Comparison of ENCODE assay signal across 21 cellular contexts in genomic region chr12:106888348-106888970, GRCh38.
A peak's percentile ranks its signal among the peaks of the same experiment; 100 is the strongest.
DNase-seq lines count a peak whose midpoint lies in the region; ATAC-seq, FAIRE-seq and TF ChIP-seq lines count a peak whose summit lies in the region.
"Had no signal": no experiment of that assay in that cellular context is flagged by ENCODE, and none has a peak within 500 bp of the region (broad histone marks: within the 10 kb centered on the region; RNA-seq: fewer than 3 reads in every experiment).

No MANE protein-coding gene starts in this region.

- TF ChIP-seq EP300 in HepG2 (IDR thresholded peaks at IDR 0.05; ENCODE audit: low read depth in 2 of 2, low read length in 2 of 2) (no peak), HepG2 (CRISPR knock-in tag; IDR thresholded peaks at IDR 0.05; ENCODE audit: borderline replicate concordance) (no peak)

- TF ChIP-seq RAD21 in HepG2 (CRISPR knock-in tag; IDR thresholded peaks at IDR 0.05): no peak

- POLR2A ChIA-PET in HepG2 (lab: Yijun Ruan, JAX): no interaction called here

- no peak for FAIRE-seq in HepG2 (lab: Jason Lieb, UNC)
- FAIRE-seq: A549, GM12892, GM18507 had no signal

- no peak overlapping the region for H3K4me3 Mint-ChIP-seq in activated naive CD8-positive, alpha-beta T cell
- no peak overlapping the region for H3K4me3 Mint-ChIP-seq in activated naive CD8-positive, alpha-beta T cell treated with anti-CD3 and anti-CD28 coated beads for 36 hours
- H3K4me3 Mint-ChIP-seq in stimulated activated effector memory CD8-positive, alpha-beta T cell treated with anti-CD3 and anti-CD28 coated beads, Interleukin-12 subunit alpha, Interleukin-12 subunit beta, amount 100 ng/mL, for 72 hours: no peak overlapping the region
- H3K4me3 Mint-ChIP-seq: CD4-positive, alpha-beta T cell had no signal

- no peak overlapping the region for H2AFZ ChIP-seq in HepG2 (ENCODE audit: low read length)
- H2AFZ ChIP-seq: GM23248 had no signal

- peak overlapping the region; percentile 11 for H3K27ac Mint-ChIP-seq in activated naive CD8-positive, alpha-beta T cell
- H3K27ac Mint-ChIP-seq in activated naive CD8-positive, alpha-beta T cell treated with anti-CD3 and anti-CD28 coated beads for 36 hours: no peak overlapping the region
- peak overlapping the region; percentile 35 for H3K27ac Mint-ChIP-seq in stimulated activated effector memory CD8-positive, alpha-beta T cell treated with anti-CD3 and anti-CD28 coated beads, Interleukin-12 subunit alpha, Interleukin-12 subunit beta, amount 100 ng/mL, for 72 hours
- H3K27ac Mint-ChIP-seq: CD4-positive, alpha-beta T cell had no signal

- no peak for TF ChIP-seq CTCF in HepG2 (CRISPR knock-in tag; IDR thresholded peaks at IDR 0.05)
- no peak for TF ChIP-seq CTCF in right lobe of liver (IDR thresholded peaks at IDR 0.05)

- no peaks in the 10 kb centered on the region for H3K27me3 Mint-ChIP-seq in activated naive CD8-positive, alpha-beta T cell
- no peaks in the 10 kb centered on the region for H3K27me3 Mint-ChIP-seq in activated naive CD8-positive, alpha-beta T cell treated with anti-CD3 and anti-CD28 coated beads for 36 hours
- H3K27me3 Mint-ChIP-seq: CD4-positive, alpha-beta T cell had no signal

- ATAC-seq in HepG2: no peak
- no peak for ATAC-seq in right lobe of liver
- no peak for ATAC-seq in stimulated activated effector memory CD8-positive, alpha-beta T cell treated with anti-CD3 and anti-CD28 coated beads, Interleukin-12 subunit alpha, Interleukin-12 subunit beta, amount 100 ng/mL, for 72 hours
- ATAC-seq: A549 had no signal

- H3K4me3 ChIP-seq in HepG2 (replicated peaks in 1 of 3; ENCODE audit: insufficient read depth in 1 of 3, low read depth in 2 of 3, low read length in 3 of 3): no peak overlapping the region
- H3K4me3 ChIP-seq in right lobe of liver: no peak overlapping the region
- H3K4me3 ChIP-seq: A549, GM23248, HAP-1 had no signal

- DNase-seq in activated naive CD8-positive, alpha-beta T cell treated with anti-CD3 and anti-CD28 coated beads for 36 hours: no peak
- DNase-seq in HepG2 (ENCODE audit: low spot score) (no peak), right lobe of liver (no peak), HK-2 (ENCODE audit: unreplicated experiment) (no peak)
- no peak for DNase-seq in stimulated activated effector memory CD8-positive, alpha-beta T cell treated with anti-CD3 and anti-CD28 coated beads, Interleukin-12 subunit alpha, Interleukin-12 subunit beta, amount 100 ng/mL, for 72 hours (ENCODE audit: low spot score in 2 of 2)
- no peak for DNase-seq in stimulated activated CD4-positive, alpha-beta T cell treated with anti-CD3 and anti-CD28 coated beads, Interleukin-1b, Interleukin-23, amount 100 ng/mL, for 48 hours
- DNase-seq: AML-193; CD4-positive, alpha-beta T cell; DMS153; DMS79; GDM1; GM23248; IMR-90 had no signal

- 0 out of 2 replicates have a peak, but pooled peaks cover 4% of the 10 kb centered on the region for H3K4me1 ChIP-seq in HepG2 (ENCODE audit: insufficient read depth, low read length)
- no peaks in the 10 kb centered on the region for H3K4me1 ChIP-seq in right lobe of liver

- H3K79me2 ChIP-seq in HepG2 (ENCODE audit: insufficient read depth, low read length): no peaks in the 10 kb centered on the region

- no peaks in the 10 kb centered on the region for H3K9me3 ChIP-seq in HepG2 (ENCODE audit: low read length)
- no peaks in the 10 kb centered on the region for H3K9me3 ChIP-seq in right lobe of liver
- H3K9me3 ChIP-seq: A549, HAP-1 had no signal

- H3K9ac ChIP-seq in HepG2 (ENCODE audit: insufficient read depth, low read depth, low read length): no peak overlapping the region
- H3K9ac ChIP-seq: GM23248 had no signal

- H4K20me1 ChIP-seq in HepG2 (ENCODE audit: insufficient read depth, low read length): no peaks in the 10 kb centered on the region

- intact Hi-C loops in HepG2 (cut with micrococcal nuclease; ENCODE audit: unreplicated experiment): no loop called here
- intact Hi-C loops in right lobe of liver (cut with DNase I): no loop called here

- TF ChIP-seq POLR2A in HepG2 (IDR thresholded peaks at IDR 0.05; ENCODE audit: insufficient read depth in 1 of 2, low read depth in 2 of 2, low read length in 2 of 2): no peak
- TF ChIP-seq POLR2A in right lobe of liver (IDR thresholded peaks at IDR 0.05): no peak

- H3K27ac ChIP-seq in HepG2 (ENCODE audit: extremely low read length, insufficient read depth, low read length): no peak overlapping the region
- no peak overlapping the region for H3K27ac ChIP-seq in right lobe of liver
- H3K27ac ChIP-seq: 22Rv1, A549, C4-2B, GM23248, HL-60 had no signal

- H3K36me3 ChIP-seq in HepG2 (replicated peaks in 1 of 2; ENCODE audit: control insufficient read depth in 1 of 2, insufficient read depth in 2 of 2, low read length in 2 of 2): peaks cover 2 to 17% of the 10 kb centered on the region in 2 experiments; a peak in 4 of 5 replicates
- peaks cover 0 to 9% (median 6%) of the 10 kb centered on the region in 4 donors for H3K36me3 ChIP-seq in right lobe of liver
- H3K36me3 ChIP-seq: HAP-1 had no signal

- in situ Hi-C loops in HepG2 (cut with HindIII; ENCODE audit: extremely low pct_ligation_motif_present, low pct_unique_long_range_greater_than_20kb): no loop called here

- no peak overlapping the region for H3K4me2 ChIP-seq in HepG2 (ENCODE audit: low read depth, low read length)
- H3K4me2 ChIP-seq: A549 had no signal

- no peaks in the 10 kb centered on the region for H3K4me1 Mint-ChIP-seq in activated naive CD8-positive, alpha-beta T cell (ENCODE audit: low read depth)
- H3K4me1 Mint-ChIP-seq in activated naive CD8-positive, alpha-beta T cell treated with anti-CD3 and anti-CD28 coated beads for 36 hours: no peaks in the 10 kb centered on the region
- H3K4me1 Mint-ChIP-seq in stimulated activated effector memory CD8-positive, alpha-beta T cell treated with anti-CD3 and anti-CD28 coated beads, Interleukin-12 subunit alpha, Interleukin-12 subunit beta, amount 100 ng/mL, for 72 hours: no peaks in the 10 kb centered on the region

- H3K27me3 ChIP-seq in HepG2 (ENCODE audit: control insufficient read depth in 1 of 2, insufficient read depth in 2 of 2, low read length in 2 of 2) (no peaks in the 10 kb centered on the region; a peak in 1 of 5 replicates), right lobe of liver (no peaks in the 10 kb centered on the region)

- CTCF ChIA-PET in HepG2 (lab: Yijun Ruan, JAX; ENCODE audit: low intra/inter-chr PET ratio, low total read pairs): interaction anchor here (0.6 kb wide), 1 partner anchor 14 kb away, joined by 3 read pairs; no protein-coding TSS in a partner anchor

- no TSS peak for BruUV-seq in HepG2 (replicated peaks; lab: Mats Ljungman, UMichigan)

- 96% methylated on average over 5 of the region's 5 CpGs for WGBS in HepG2 (ENCODE audit: low lambda C conversion rate)
- WGBS in right lobe of liver (ENCODE audit: insufficient coverage, low coverage, low lambda C conversion rate, missing lambda C conversion rate): 91% methylated on average over 5 of the region's 5 CpGs

- H3K36me3 Mint-ChIP-seq in activated naive CD8-positive, alpha-beta T cell: peaks cover 7% of the 10 kb centered on the region
- H3K36me3 Mint-ChIP-seq in activated naive CD8-positive, alpha-beta T cell treated with anti-CD3 and anti-CD28 coated beads for 36 hours: peaks cover 4% of the 10 kb centered on the region
- peaks cover 23% of the 10 kb centered on the region for H3K36me3 Mint-ChIP-seq in stimulated activated effector memory CD8-positive, alpha-beta T cell treated with anti-CD3 and anti-CD28 coated beads, Interleukin-12 subunit alpha, Interleukin-12 subunit beta, amount 100 ng/mL, for 72 hours

- H3K9me3 Mint-ChIP-seq in activated naive CD8-positive, alpha-beta T cell (ENCODE audit: low read depth): no peaks in the 10 kb centered on the region
- no peaks in the 10 kb centered on the region for H3K9me3 Mint-ChIP-seq in activated naive CD8-positive, alpha-beta T cell treated with anti-CD3 and anti-CD28 coated beads for 36 hours
- H3K9me3 Mint-ChIP-seq in stimulated activated effector memory CD8-positive, alpha-beta T cell treated with anti-CD3 and anti-CD28 coated beads, Interleukin-12 subunit alpha, Interleukin-12 subunit beta, amount 100 ng/mL, for 72 hours: no peaks in the 10 kb centered on the region
- H3K9me3 Mint-ChIP-seq: CD4-positive, alpha-beta T cell had no signal

TF ChIP-seq in HepG2, 621 proteins besides CTCF, POLR2A, EP300 and RAD21:
- TF ChIP-seq MAFK (conservative IDR thresholded peaks at IDR 0.05 in 1 of 2, IDR thresholded peaks at IDR 0.05 in 1 of 2; ENCODE audit: low read length in 2 of 2): 0 out of 4 replicates have a peak, but pooled peaks have one; percentile 11 to 15
- no peak for TF ChIP-seq ZNF775 (CRISPR knock-in tag; IDR thresholded peaks at IDR 0.05; ENCODE audit: borderline replicate concordance)
